ENCODE assay signal across 13 cellular contexts in genomic region chr1:25300729-25301128, GRCh38. TPM values are rescaled to one million over a fixed set of nuclear protein-coding genes. Genes with fewer than 3 reads are reported as not detected.
"Had no signal": no experiment of that assay in that cellular context is flagged by ENCODE, and none has a peak within 500 bp of the region (broad histone marks: within the 10 kb centered on the region; RNA-seq: fewer than 3 reads in every experiment).

No MANE protein-coding gene starts in this region.

RNA-seq across cellular contexts. Expression of gene RHD, which starts 28.4 kb away (rescaled TPM):
- total RNA-seq: activated CD4-positive, alpha-beta memory T cell treated with anti-CD3 and anti-CD28 coated beads, Interleukin-2, amount 10 ng/mL, durations not matched to agents 7 days and 5 days; activated CD4-positive, alpha-beta T cell treated with anti-CD3 and anti-CD28 coated beads for 36 hours; activated CD4-positive, alpha-beta T cell treated with anti-CD3 and anti-CD28 coated beads, Interleukin-2, amount 10 ng/mL, durations not matched to agents 7 days and 5 days; activated CD8-positive, alpha-beta memory T cell treated with anti-CD3 and anti-CD28 coated beads, Interleukin-2, amount 10 ng/mL, durations not matched to agents 7 days and 5 days; activated naive CD8-positive, alpha-beta T cell treated with anti-CD3 and anti-CD28 coated beads, Interleukin-2, amount 10 ng/mL, durations not matched to agents 7 days and 5 days; activated T-helper 2 cell treated with anti-CD3 and anti-CD28 coated beads, Interferon-gamma antibody, Interleukin-2, Interleukin-4, amounts not matched to agents 10 μg/mL and 5 μg/mL and 100 μg/mL, durations not matched to agents 14 hours and 24 hours and 36 hours; ascending aorta; bronchial epithelial cell; cardiac muscle cell; T-helper 1 cell treated with Interleukin-12 subunit alpha and Interleukin-12 subunit beta and Interleukin-4 antibody, amounts not matched to agents 30 ng/mL and 1 ng/mL, for 36 hours; T-helper 2 cell treated with Interferon-gamma antibody and Interleukin-4, amounts not matched to agents 100 ng/mL and 5 ng/mL, for 36 hours; WTC11 had no signal
- polyA plus RNA-seq: adipose tissue had no signal
